In the genomic region with DNA sequence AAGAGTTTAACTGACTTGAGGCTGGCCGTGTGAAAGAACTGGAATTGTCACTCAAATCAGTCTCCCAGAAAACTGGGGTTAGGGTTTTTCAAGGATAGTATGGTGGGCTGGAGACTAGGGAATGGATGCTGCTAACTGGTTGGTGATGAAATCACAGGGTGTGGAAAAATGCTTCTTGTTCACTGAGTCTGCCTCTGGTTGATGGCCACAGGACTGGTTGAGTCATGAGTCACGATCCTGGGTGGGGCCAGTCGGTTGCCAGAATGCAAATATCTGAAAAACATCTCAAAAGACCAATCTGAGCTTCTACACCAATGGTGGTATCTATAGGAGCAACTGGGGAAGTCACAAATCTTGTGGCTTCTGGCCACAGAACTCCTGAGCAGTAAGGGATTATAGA, we compare ENCODE assay signal across 16 cellular contexts. TPM values are rescaled to one million over a fixed set of nuclear protein-coding genes. Genes with fewer than 3 reads are reported as not detected.
A peak's percentile ranks its signal among the peaks of the same experiment; 100 is the strongest.
DNase-seq lines count a peak whose midpoint lies in the region; ATAC-seq, FAIRE-seq and TF ChIP-seq lines count a peak whose summit lies in the region.
"Had no signal": no experiment of that assay in that cellular context is flagged by ENCODE, and none has a peak within 500 bp of the region (broad histone marks: within the 10 kb centered on the region; RNA-seq: fewer than 3 reads in every experiment).

No MANE protein-coding gene starts in this region.

- no peak for TF ChIP-seq CTCF in MCF 10A (IDR thresholded peaks at IDR 0.05; ENCODE audit: unreplicated experiment)
- no peak for TF ChIP-seq CTCF in breast epithelium (IDR thresholded peaks at IDR 0.05)
- TF ChIP-seq CTCF in fibroblast of the aortic adventitia (IDR thresholded peaks at IDR 0.05; ENCODE audit: insufficient read depth, low read length), result no peak

- no TSS peak for BruUV-seq in MCF 10A (replicated peaks; lab: Mats Ljungman, UMichigan)

- H3K4me3 Mint-ChIP-seq in MCF 10A (ENCODE audit: unreplicated experiment), result no peak overlapping the region
- H3K4me3 Mint-ChIP-seq: T-helper 17 cell had no signal

- no peak overlapping the region for H3K27ac Mint-ChIP-seq in MCF 10A (ENCODE audit: low read depth, unreplicated experiment)
- H3K27ac Mint-ChIP-seq: T-helper 17 cell had no signal

- intact Hi-C loops in MCF 10A (cut with micrococcal nuclease) (loop anchor here (5.0 kb wide), 1 partner anchor 731 kb away; no protein-coding TSS in a partner anchor), breast epithelium (cut with DNase I; ENCODE audit: low total_unique reads) (no loop called here)

- DNase-seq in MCF 10A (ENCODE audit: unreplicated experiment) (peak; percentile 50), breast epithelium (ENCODE audit: low spot score in 2 of 2) (no peak), T1000 (lab: John Stamatoyannopoulos, UW) (peak; percentile 35), fibroblast of the aortic adventitia (ENCODE audit: low read depth) (peak; percentile 92), urothelium cell line (ENCODE audit: low spot score) (peak; percentile 63), GF-D8 (lab: John Stamatoyannopoulos, UW) (no peak), Ammon's horn (ENCODE audit: low spot score) (no peak), left lobe of liver (ENCODE audit: low spot score) (no peak)
- DNase-seq: activated CD4-positive, alpha-beta T cell treated with anti-CD3 and anti-CD28 coated beads, Interleukin-2, amount 50 U/mL, for 48 hours; activated naive CD4-positive, alpha-beta T cell; dermis blood vessel endothelial cell; NCI-H187; NK-92 treated with Interleukin-12 subunit alpha and Interleukin-12 subunit beta, amount 100 ng/mL, for 24 hours; retina; T-helper 17 cell; testis had no signal

- H3K27me3 Mint-ChIP-seq in MCF 10A (ENCODE audit: insufficient read depth, unreplicated experiment), result no peaks in the 10 kb centered on the region

- POLR2A ChIA-PET in MCF 10A (lab: Yijun Ruan, JAX), result no interaction called here

- no peaks in the 10 kb centered on the region for H3K36me3 Mint-ChIP-seq in MCF 10A (ENCODE audit: insufficient read depth, unreplicated experiment)

- no peak for TF ChIP-seq POLR2A in breast epithelium (IDR thresholded peaks at IDR 0.05)

- H3K9me3 Mint-ChIP-seq in MCF 10A (ENCODE audit: unreplicated experiment), result no peaks in the 10 kb centered on the region

- H3K4me1 ChIP-seq in breast epithelium, result no peaks in the 10 kb centered on the region

- no peaks in the 10 kb centered on the region for H3K9me3 ChIP-seq in breast epithelium
- H3K9me3 ChIP-seq: testis had no signal

- H3K27me3 ChIP-seq in breast epithelium, result no peaks in the 10 kb centered on the region
- H3K27me3 ChIP-seq: testis had no signal

- peaks cover 11% of the 10 kb centered on the region for H3K4me1 Mint-ChIP-seq in MCF 10A (ENCODE audit: insufficient read depth, unreplicated experiment)

- no peak for ATAC-seq in left lobe of liver
- ATAC-seq: T-helper 17 cell had no signal

- no peak overlapping the region for H3K4me3 ChIP-seq in breast epithelium
- no peak overlapping the region for H3K4me3 ChIP-seq in fibroblast of the aortic adventitia (ENCODE audit: low read depth, low read length)
- H3K4me3 ChIP-seq: testis had no signal

- no peak overlapping the region for H3K27ac ChIP-seq in breast epithelium
- H3K27ac ChIP-seq: testis had no signal

- H3K36me3 ChIP-seq in breast epithelium, result no peaks in the 10 kb centered on the region

- FAIRE-seq in urothelium cell line (lab: Jason Lieb, UNC), result no peak

- CTCF ChIA-PET in MCF 10A (lab: Yijun Ruan, JAX), result interaction anchor here (0.5 to 3.3 kb wide), 4 partner anchors 33 to 666 kb away, joined by 3 to 19 read pairs (median 4); no protein-coding TSS in a partner anchor

RNA-seq across cellular contexts. Expression of a gene that starts 16.3 kb away (rescaled TPM):
- total RNA-seq in MCF 10A (2022), result 21.2 and 31.6 TPM in 2 replicates
- total RNA-seq in breast epithelium, result 10 to 100 TPM in 1 of 3 donors, 1 to 10 TPM in 2; 3.4 to 41.9 (median 7.5) TPM
- total RNA-seq in fibroblast of the aortic adventitia (ENCODE audit: low replicate concordance), result 1.4 and 12.8 TPM in 2 replicates
- 7.7 TPM for total RNA-seq in left lobe of liver

Comparison
In these comparisons a context has a peak if more than half of its experiments do, and no peak if none do; other contexts are left out.
1. DNase-seq: peak in MCF 10A (single experiment), T1000 (single experiment), fibroblast of the aortic adventitia (single experiment) and urothelium cell line (single experiment); none in breast epithelium (0 of 2), GF-D8 (single experiment), Ammon's horn (single experiment) and left lobe of liver (single experiment).